In genomic region chr2:27081984-27082772, GRCh38 we compare ENCODE assay signal across 9 cellular contexts. TPM values are rescaled to one million over a fixed set of nuclear protein-coding genes. Genes with fewer than 3 reads are reported as not detected.
DNase-seq lines count a peak whose midpoint lies in the region; ATAC-seq and TF ChIP-seq lines count a peak whose summit lies in the region.
"Had no signal": no experiment of that assay in that cellular context is flagged by ENCODE, and none has a peak within 500 bp of the region (broad histone marks: within the 10 kb centered on the region; RNA-seq: fewer than 3 reads in every experiment).

No MANE protein-coding gene starts in this region.

- H3K36me3 ChIP-seq in liver (ENCODE audit: control insufficient read depth in 4 of 4, insufficient read depth in 3 of 4, low read depth in 1 of 4, low read length in 3 of 4) (no peaks in the 10 kb centered on the region), tibial artery (peaks cover 10 to 19% (median 18%) of the 10 kb centered on the region in 3 donors)

- H3K27ac ChIP-seq in liver (ENCODE audit: low read depth in 1 of 2, low read length in 2 of 2) = peak overlapping the region; percentile 72 to 80
- peak overlapping the region; percentile 46 to 64 for H3K27ac ChIP-seq in tibial artery

- CTCF ChIA-PET in activated naive CD4-positive, alpha-beta T cell treated with anti-CD3 and anti-CD28 coated beads for 36 hours (lab: Charles Lee) = interaction anchor here (0.7 to 3.1 kb wide), 5 partner anchors 11 to 54 kb away, joined by 3 to 13 read pairs (median 4); partner anchors contain the start of genes AGBL5 and OST4

- H3K9me3 ChIP-seq in T-helper 17 cell (ENCODE audit: control insufficient read depth, low read length, poor library complexity, severe bottlenecking) = no peaks in the 10 kb centered on the region
- H3K9me3 ChIP-seq in liver (ENCODE audit: control insufficient read depth in 4 of 4, low read length in 3 of 4) = no peaks in the 10 kb centered on the region
- no peaks in the 10 kb centered on the region for H3K9me3 ChIP-seq in tibial artery

- H3K27me3 Mint-ChIP-seq in activated naive CD4-positive, alpha-beta T cell treated with anti-CD3 and anti-CD28 coated beads for 36 hours (ENCODE audit: low read depth) = no peaks in the 10 kb centered on the region
- H3K27me3 Mint-ChIP-seq in T-helper 17 cell = no peaks in the 10 kb centered on the region

- no peak for ATAC-seq in activated naive CD4-positive, alpha-beta T cell treated with anti-CD3 and anti-CD28 coated beads, Interleukin-2, amount 50 U/mL, for 72 hours
- ATAC-seq in T-helper 17 cell (no peak), HG03439 (IDR thresholded peaks at IDR 0.05; ENCODE audit: unreplicated experiment) (no peak), HG03521 (IDR thresholded peaks at IDR 0.05; ENCODE audit: unreplicated experiment) (no peak)

- no peaks in the 10 kb centered on the region for H3K27me3 ChIP-seq in liver (ENCODE audit: control insufficient read depth in 4 of 4, insufficient read depth in 4 of 4, low read length in 3 of 4)
- H3K27me3 ChIP-seq in tibial artery = no peaks in the 10 kb centered on the region

- DNase-seq in activated naive CD4-positive, alpha-beta T cell treated with anti-CD3 and anti-CD28 coated beads, Interleukin-2, amount 50 U/mL, for 72 hours (ENCODE audit: low spot score in 2 of 2) = no peak
- no peak for DNase-seq in activated naive CD4-positive, alpha-beta T cell treated with anti-CD3 and anti-CD28 coated beads for 36 hours
- DNase-seq in T-helper 17 cell = no peak
- DNase-seq in tibial artery = no peak
- no peak for DNase-seq in 8988T

- WGBS in liver = 92% methylated on average over 38 of the region's 38 CpGs

- H3K4me3 ChIP-seq in liver (ENCODE audit: low read depth in 1 of 3, low read length in 3 of 3) (no peak overlapping the region), tibial artery (no peak overlapping the region)

- TF ChIP-seq RAD21 in liver (IDR thresholded peaks at IDR 0.05) = no peak

- TF ChIP-seq CTCF in liver (IDR thresholded peaks at IDR 0.05; ENCODE audit: low read depth, low read length, missing input control) (no peak), tibial artery (IDR thresholded peaks at IDR 0.05) (no peak)

- peak overlapping the region; percentile 86 to 94 for H3K27ac Mint-ChIP-seq in activated naive CD4-positive, alpha-beta T cell treated with anti-CD3 and anti-CD28 coated beads, Interleukin-2, amount 50 U/mL, for 72 hours
- no peak overlapping the region for H3K27ac Mint-ChIP-seq in activated naive CD4-positive, alpha-beta T cell treated with anti-CD3 and anti-CD28 coated beads for 36 hours
- peak overlapping the region; percentile 82 for H3K27ac Mint-ChIP-seq in T-helper 17 cell

- intact Hi-C loops in activated naive CD4-positive, alpha-beta T cell treated with anti-CD3 and anti-CD28 coated beads for 36 hours (cut with micrococcal nuclease) = loop anchor here (1.0 kb wide), 5 partner anchors 11 to 130 kb away; partner anchors contain the start of genes AGBL5, ATRAID, MAPRE3 and OST4
- intact Hi-C loops in tibial artery (cut with DNase I; ENCODE audit: low total_unique reads) = loop anchor here (5.0 kb wide), 1 partner anchor 50 kb away; the partner anchor contains the start of gene TMEM214

- H3K4me1 ChIP-seq in liver (ENCODE audit: control insufficient read depth in 4 of 4, insufficient read depth in 4 of 4, low read length in 3 of 4) (peaks cover 9 to 53% (median 25%) of the 10 kb centered on the region in 4 donors), tibial artery (peaks cover 0 to 68% (median 55%) of the 10 kb centered on the region in 4 donors)

- no peaks in the 10 kb centered on the region for H3K36me3 Mint-ChIP-seq in activated naive CD4-positive, alpha-beta T cell treated with anti-CD3 and anti-CD28 coated beads, Interleukin-2, amount 50 U/mL, for 72 hours
- H3K36me3 Mint-ChIP-seq in activated naive CD4-positive, alpha-beta T cell treated with anti-CD3 and anti-CD28 coated beads for 36 hours (ENCODE audit: low read depth) = peaks cover 2% of the 10 kb centered on the region
- H3K36me3 Mint-ChIP-seq in T-helper 17 cell (ENCODE audit: low read depth) = no peaks in the 10 kb centered on the region
- H3K36me3 Mint-ChIP-seq: memory B cell had no signal

- no peaks in the 10 kb centered on the region for H3K9me3 Mint-ChIP-seq in activated naive CD4-positive, alpha-beta T cell treated with anti-CD3 and anti-CD28 coated beads, Interleukin-2, amount 50 U/mL, for 72 hours
- no peaks in the 10 kb centered on the region for H3K9me3 Mint-ChIP-seq in activated naive CD4-positive, alpha-beta T cell treated with anti-CD3 and anti-CD28 coated beads for 36 hours
- H3K9me3 Mint-ChIP-seq: memory B cell had no signal

- no peak overlapping the region for H3K4me3 Mint-ChIP-seq in activated naive CD4-positive, alpha-beta T cell treated with anti-CD3 and anti-CD28 coated beads for 36 hours
- peak overlapping the region; percentile 87 for H3K4me3 Mint-ChIP-seq in T-helper 17 cell

- peaks cover 21% of the 10 kb centered on the region for H3K4me1 Mint-ChIP-seq in activated naive CD4-positive, alpha-beta T cell treated with anti-CD3 and anti-CD28 coated beads for 36 hours (ENCODE audit: low read depth)
- peaks cover 33% of the 10 kb centered on the region for H3K4me1 Mint-ChIP-seq in T-helper 17 cell

- no peak overlapping the region for H3K9ac ChIP-seq in liver (ENCODE audit: low read depth in 1 of 2, low read length in 2 of 2)

TF ChIP-seq in liver, 16 proteins besides CTCF, POLR2A, EP300 and RAD21:
- TF ChIP-seq FOXA1 (IDR thresholded peaks at IDR 0.05) (no peak), YY1 (IDR thresholded peaks at IDR 0.05) (no peak), HNF4A (conservative IDR thresholded peaks at IDR 0.05) (no peak), RXRA (IDR thresholded peaks at IDR 0.05) (no peak), ATF3 (IDR thresholded peaks at IDR 0.05) (no peak), FOXA2 (IDR thresholded peaks at IDR 0.05) (no peak), TAF1 (conservative IDR thresholded peaks at IDR 0.05) (no peak), GABPA (IDR thresholded peaks at IDR 0.05 in 1 of 2, conservative IDR thresholded peaks at IDR 0.05 in 1 of 2) (no peak), JUND (IDR thresholded peaks at IDR 0.05) (no peak)
- TF ChIP-seq, protein P1, sequence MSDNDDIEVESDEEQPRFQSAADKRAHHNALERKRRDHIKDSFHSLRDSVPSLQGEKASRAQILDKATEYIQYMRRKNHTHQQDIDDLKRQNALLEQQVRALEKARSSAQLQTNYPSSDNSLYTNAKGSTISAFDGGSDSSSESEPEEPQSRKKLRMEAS (IDR thresholded peaks at IDR 0.05) = no peak

RNA-seq across cellular contexts. Expression of gene EMILIN1, which starts 3.8 kb away (rescaled TPM):
- total RNA-seq in activated naive CD4-positive, alpha-beta T cell treated with anti-CD3 and anti-CD28 coated beads, Interleukin-2, amount 50 U/mL, for 72 hours = under 1 TPM; 0.52 to 0.78 TPM
- under 1 TPM; 0.15 to 0.29 TPM for total RNA-seq in activated naive CD4-positive, alpha-beta T cell treated with anti-CD3 and anti-CD28 coated beads for 36 hours
- total RNA-seq in T-helper 17 cell (1 to 10 TPM in 1 of 2 donors, under 1 TPM in 1; 0.32 to 1.7 TPM), liver (10 to 100 TPM; 24.8 to 26.1 TPM)
- 10 to 100 TPM in 1 of 2 donors, 1 to 10 TPM in 1; 3.4 to 23.1 TPM for polyA plus RNA-seq in liver

RNA-seq across cellular contexts. Expression of gene KHK, which starts 4.4 kb away (rescaled TPM):
- 10 to 100 TPM; 10.6 to 16.3 TPM for total RNA-seq in activated naive CD4-positive, alpha-beta T cell treated with anti-CD3 and anti-CD28 coated beads, Interleukin-2, amount 50 U/mL, for 72 hours
- 10 to 100 TPM in 1 of 2 experiments, 1 to 10 TPM in 1; 9.5 to 10.2 TPM for total RNA-seq in activated naive CD4-positive, alpha-beta T cell treated with anti-CD3 and anti-CD28 coated beads for 36 hours
- total RNA-seq in T-helper 17 cell = 1 to 10 TPM; 4.5 to 5.4 TPM
- total RNA-seq in liver = 100 to 1,000 TPM in 1 of 2 donors, 10 to 100 TPM in 1; 26.1 to 152 TPM
- 100 to 1,000 TPM; 223 to 462 TPM for polyA plus RNA-seq in liver

RNA-seq across cellular contexts. Expression of gene OST4, which starts 10.7 kb away (rescaled TPM):
- 100 to 1,000 TPM; 263 to 344 TPM for total RNA-seq in activated naive CD4-positive, alpha-beta T cell treated with anti-CD3 and anti-CD28 coated beads, Interleukin-2, amount 50 U/mL, for 72 hours
- 100 to 1,000 TPM; 257 to 282 TPM for total RNA-seq in activated naive CD4-positive, alpha-beta T cell treated with anti-CD3 and anti-CD28 coated beads for 36 hours
- total RNA-seq in T-helper 17 cell (100 to 1,000 TPM; 284 to 371 TPM), liver (100 to 1,000 TPM in 1 of 2 donors, 10 to 100 TPM in 1; 94.8 to 186 TPM)
- polyA plus RNA-seq in liver = 100 to 1,000 TPM; 227 to 377 TPM

RNA-seq across cellular contexts. Expression of gene AGBL5, which starts 30.7 kb away (rescaled TPM):
- total RNA-seq in activated naive CD4-positive, alpha-beta T cell treated with anti-CD3 and anti-CD28 coated beads, Interleukin-2, amount 50 U/mL, for 72 hours = 10 to 100 TPM; 14.1 to 21.6 TPM
- 10 to 100 TPM; 19.1 to 19.7 TPM for total RNA-seq in activated naive CD4-positive, alpha-beta T cell treated with anti-CD3 and anti-CD28 coated beads for 36 hours
- total RNA-seq in T-helper 17 cell (10 to 100 TPM in 1 of 2 donors, 1 to 10 TPM in 1; 8.9 to 10.7 TPM), liver (1 to 10 TPM; 4.7 to 9.0 TPM)
- polyA plus RNA-seq in liver = 1 to 10 TPM; 3.2 to 5.0 TPM

RNA-seq across cellular contexts. Expression of gene CGREF1, which starts 36.8 kb away (rescaled TPM):
- total RNA-seq in activated naive CD4-positive, alpha-beta T cell treated with anti-CD3 and anti-CD28 coated beads, Interleukin-2, amount 50 U/mL, for 72 hours = 10 to 100 TPM in 1 of 2 donors, under 1 TPM in 1; 0.50 to 15.8 TPM
- total RNA-seq in activated naive CD4-positive, alpha-beta T cell treated with anti-CD3 and anti-CD28 coated beads for 36 hours = 1 to 10 TPM; 5.8 to 6.6 TPM
- total RNA-seq in T-helper 17 cell (not detected), liver (10 to 100 TPM in 1 of 2 donors, under 1 TPM in 1; 0.98 to 10.3 TPM)
- polyA plus RNA-seq in liver = 10 to 100 TPM; 13.0 to 16.1 TPM

Comparison
In these comparisons a context has a peak if more than half of its experiments do, and no peak if none do; other contexts are left out.
1. RNA of gene EMILIN1, which starts 3.8 kb away (total RNA-seq): 24.8 to 26.1 TPM in liver; 0.32 to 1.7 TPM in T-helper 17 cell, 0.52 to 0.78 TPM in activated naive CD4-positive, alpha-beta T cell treated with anti-CD3 and anti-CD28 coated beads, Interleukin-2, amount 50 U/mL, for 72 hours and 0.15 to 0.29 TPM in activated naive CD4-positive, alpha-beta T cell treated with anti-CD3 and anti-CD28 coated beads for 36 hours; every median in the first group is over 4 times any median in the second.